In the genomic region with DNA sequence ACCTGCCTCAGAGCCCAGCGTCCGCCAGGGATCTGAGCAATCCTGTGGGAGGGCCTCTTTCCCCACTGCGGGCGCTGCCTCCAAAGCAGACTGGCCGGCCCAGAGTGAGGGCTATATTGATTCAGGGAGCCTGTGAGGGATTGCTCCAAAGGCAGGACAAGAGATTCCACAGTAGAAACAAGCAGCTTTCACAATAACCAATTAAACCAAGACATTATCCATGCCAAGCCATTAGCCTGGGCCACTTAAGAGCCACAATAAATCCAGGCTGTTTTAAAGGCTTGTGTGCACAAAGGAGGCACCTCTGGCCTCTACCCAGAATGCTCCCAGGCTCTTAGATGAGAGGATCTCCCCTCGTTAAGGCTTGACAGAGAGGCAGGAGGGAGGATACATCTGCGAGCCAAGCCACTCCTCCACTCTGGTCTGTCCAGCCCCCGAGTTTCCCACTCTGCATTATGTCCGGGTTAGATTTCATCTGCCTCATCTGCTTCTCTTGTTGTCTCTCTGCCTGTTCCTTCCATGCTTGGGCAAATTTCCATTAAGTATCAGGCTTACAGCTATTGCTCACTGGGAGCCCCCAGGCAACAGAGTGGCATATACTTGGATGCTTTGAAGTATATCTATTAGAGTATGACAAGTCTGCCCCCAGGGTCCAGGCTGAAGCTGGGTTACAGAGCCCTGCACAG, we compare ENCODE assay signal across 14 cellular contexts.
DNase-seq lines count a peak whose midpoint lies in the region; ATAC-seq, FAIRE-seq and TF ChIP-seq lines count a peak whose summit lies in the region.
"Had no signal": no experiment of that assay in that cellular context is flagged by ENCODE, and none has a peak within 500 bp of the region (broad histone marks: within the 10 kb centered on the region; RNA-seq: fewer than 3 reads in every experiment).

No MANE protein-coding gene starts in this region.

- H3K4me3 Mint-ChIP-seq in progenitor cell of endocrine pancreas (ENCODE audit: low read depth), result no peak overlapping the region
- H3K4me3 Mint-ChIP-seq: activated B cell treated with CpG ODN at 0.5 μM for 24 hours, memory B cell had no signal

- intact Hi-C loops in PC-3 (cut with micrococcal nuclease), result no loop called here

- H3K4me2 ChIP-seq in PC-3 (ENCODE audit: low read length), result no peak overlapping the region
- H3K4me2 ChIP-seq: PC-9 had no signal

- POLR2A ChIA-PET in PC-3 (lab: Charles Lee; ENCODE audit: unreplicated experiment), result no interaction called here

- no peak overlapping the region for H3K9ac ChIP-seq in PC-3 (ENCODE audit: low read length)

- BruUV-seq in PC-3 (replicated peaks; lab: Mats Ljungman, UMichigan), result no TSS peak

- peaks cover 20% of the 10 kb centered on the region for H3K4me1 Mint-ChIP-seq in progenitor cell of endocrine pancreas (ENCODE audit: low read depth)
- H3K4me1 Mint-ChIP-seq: activated B cell treated with CpG ODN at 0.5 μM for 24 hours had no signal

- peak; percentile 11 for DNase-seq in NCI-H1092 treated with DMSO at 0.1 percent for 48 hours (lab: John Stamatoyannopoulos, UW)
- DNase-seq in NCI-H1092 (lab: John Stamatoyannopoulos, UW), result no peak
- peak; percentile 37 for DNase-seq in PC-3
- DNase-seq in progenitor cell of endocrine pancreas (ENCODE audit: low spot score, unreplicated experiment), result no peak
- DNase-seq in small intestine, result no peak
- DNase-seq: activated B cell treated with CpG ODN at 0.5 μM for 24 hours; activated T-cell treated with anti-CD3 and anti-CD28 coated beads, Interleukin-2, amount 50 U/mL, for 1 hour; cerebellar nuclear complex; EL; PC-9 had no signal

- 65 to 72% methylated on average over 9 of the region's 9 CpGs for WGBS in ectodermal cell, 2 experiments
- 50 to 57% (median 53%) methylated on average over 9 of the region's 9 CpGs for WGBS in small intestine, 3 donors

- no peaks in the 10 kb centered on the region for H4K20me1 ChIP-seq in PC-3 (ENCODE audit: low read length)

- H3K27me3 Mint-ChIP-seq in progenitor cell of endocrine pancreas, result peaks cover 6% of the 10 kb centered on the region
- H3K27me3 Mint-ChIP-seq: activated B cell treated with CpG ODN at 0.5 μM for 24 hours, memory B cell had no signal

- H3K4me3 ChIP-seq in PC-3 (ENCODE audit: low read length) (no peak overlapping the region), ectodermal cell (ENCODE audit: insufficient read depth, low read depth, low read length) (no peak overlapping the region), small intestine (ENCODE audit: low read depth in 1 of 2, low read length in 2 of 2) (no peak overlapping the region)
- H3K4me3 ChIP-seq: PC-9 had no signal

- H3F3A ChIP-seq in PC-3 (ENCODE audit: low read length, unreplicated experiment), result no peaks in the 10 kb centered on the region

- TF ChIP-seq CTCF in PC-3 (conservative IDR thresholded peaks at IDR 0.05; ENCODE audit: low read depth, low read length), result no peak
- no peak for TF ChIP-seq CTCF in progenitor cell of endocrine pancreas (IDR thresholded peaks at IDR 0.05; ENCODE audit: unreplicated experiment)

- ATAC-seq in PC-3 (peak; percentile 45), GM19397 (IDR thresholded peaks at IDR 0.05; ENCODE audit: unreplicated experiment) (no peak), HG02870 (IDR thresholded peaks at IDR 0.05; ENCODE audit: unreplicated experiment) (no peak)

- CTCF ChIA-PET in PC-3 (lab: Charles Lee), result no interaction called here

- H3K9me3 ChIP-seq in PC-3 (ENCODE audit: low read length) (no peaks in the 10 kb centered on the region), ectodermal cell (ENCODE audit: control insufficient read depth, low read length) (no peaks in the 10 kb centered on the region), small intestine (ENCODE audit: control insufficient read depth, low read depth) (no peaks in the 10 kb centered on the region)

- H3K36me3 ChIP-seq in PC-3 (ENCODE audit: low read depth, low read length) (no peaks in the 10 kb centered on the region), ectodermal cell (ENCODE audit: control insufficient read depth, insufficient read depth, low read length) (no peaks in the 10 kb centered on the region), small intestine (ENCODE audit: control insufficient read depth in 2 of 2, insufficient read depth in 2 of 2, low read length in 2 of 2) (no peaks in the 10 kb centered on the region)

- H3K27ac ChIP-seq in PC-3 (ENCODE audit: low read length) (no peak overlapping the region), ectodermal cell (ENCODE audit: insufficient read depth, low read depth, low read length, poor library complexity, severe bottlenecking) (peak overlapping the region; percentile 68), small intestine (ENCODE audit: low read depth in 1 of 2, low read length in 1 of 2) (no peak overlapping the region)
- H3K27ac ChIP-seq: PC-9 had no signal

- H3K79me2 ChIP-seq in PC-3 (ENCODE audit: low read length), result no peaks in the 10 kb centered on the region

- peaks cover 39% of the 10 kb centered on the region for H3K36me3 Mint-ChIP-seq in progenitor cell of endocrine pancreas (ENCODE audit: insufficient read depth)

- peaks cover 3% of the 10 kb centered on the region for H3K9me3 Mint-ChIP-seq in progenitor cell of endocrine pancreas (ENCODE audit: low read depth)

- no peak for FAIRE-seq in small intestine (lab: Jason Lieb, UNC)

- H3K27me3 ChIP-seq in PC-3 (ENCODE audit: low read length) (no peaks in the 10 kb centered on the region), ectodermal cell (ENCODE audit: control insufficient read depth, insufficient read depth, low read length, poor library complexity, severe bottlenecking) (no peaks in the 10 kb centered on the region), small intestine (ENCODE audit: control insufficient read depth in 2 of 2, insufficient read depth in 2 of 2, low read length in 2 of 2) (no peaks in the 10 kb centered on the region)

- H2AFZ ChIP-seq in PC-3 (ENCODE audit: low read length), result no peak overlapping the region
- H2AFZ ChIP-seq: PC-9 had no signal

- peak overlapping the region; percentile 10 for H3K27ac Mint-ChIP-seq in progenitor cell of endocrine pancreas
- H3K27ac Mint-ChIP-seq: activated B cell treated with CpG ODN at 0.5 μM for 24 hours, memory B cell had no signal

- no peaks in the 10 kb centered on the region for H3K9me2 ChIP-seq in PC-3 (replicated peaks; ENCODE audit: low read length)

- no peaks in the 10 kb centered on the region for H3K4me1 ChIP-seq in PC-3 (ENCODE audit: insufficient read depth, low read length)
- peaks cover 8% of the 10 kb centered on the region for H3K4me1 ChIP-seq in ectodermal cell (ENCODE audit: control insufficient read depth, insufficient read depth, low read length)
- H3K4me1 ChIP-seq in small intestine (ENCODE audit: control insufficient read depth in 2 of 2, insufficient read depth in 1 of 2, low read depth in 1 of 2, low read length in 1 of 2), result no peaks in the 10 kb centered on the region

Comparison
In these comparisons a context has a peak if more than half of its experiments do, and no peak if none do; other contexts are left out.
1. DNase-seq: peak in NCI-H1092 treated with DMSO at 0.1 percent for 48 hours (single experiment) and PC-3 (single experiment); none in NCI-H1092 (single experiment), progenitor cell of endocrine pancreas (single experiment) and small intestine (single experiment).